Comparison of ENCODE assay signal across 8 cellular contexts in genomic region chr19:46265217-46265828, GRCh38. TPM values are rescaled to one million over a fixed set of nuclear protein-coding genes. Genes with fewer than 3 reads are reported as not detected.
DNase-seq lines count a peak whose midpoint lies in the region; ATAC-seq and TF ChIP-seq lines count a peak whose summit lies in the region.

No MANE protein-coding gene starts in this region.

- H3K4me1 ChIP-seq in SJSA1 (replicated peaks), result peaks cover 21% of the 10 kb centered on the region
- H3K4me1 ChIP-seq in transverse colon, result no peaks in the 10 kb centered on the region

- ATAC-seq in HG02588 (IDR thresholded peaks at IDR 0.05; ENCODE audit: unreplicated experiment), result no peak

- H3K4me3 ChIP-seq in MG63, result no peak overlapping the region
- H3K4me3 ChIP-seq in SJSA1, result no peak overlapping the region
- H3K4me3 ChIP-seq in transverse colon, result no peak overlapping the region

- no peak overlapping the region for H3K27ac Mint-ChIP-seq in osteocyte (ENCODE audit: unreplicated experiment)

- peaks cover 6% of the 10 kb centered on the region for H3K4me1 Mint-ChIP-seq in osteocyte (ENCODE audit: unreplicated experiment)

- in situ Hi-C loops in transverse colon (cut with MboI; ENCODE audit: low pct_ligation_motif_present in 1 of 4, low pct_unique_long_range_greater_than_20kb in 1 of 4, low sequenced_read_pairs in 3 of 4), result loop anchor here (5.0 to 25.0 kb wide), 4 partner anchors 178 to 241 kb away; partner anchors contain the start of gene PGLYRP1 (in 1 of the 4)

- DNase-seq in ELR (ENCODE audit: low read depth) (peak; percentile 82), MG63 (peak; percentile 51), SJSA1 (ENCODE audit: low read depth in 1 of 2, low spot score in 2 of 2) (peak; percentile 78 to 81), foreskin melanocyte (peak; percentile 68), osteocyte (ENCODE audit: extremely low spot score, unreplicated experiment) (peak; percentile 89), transverse colon (peak; percentile 54)
- DNase-seq in activated effector memory CD4-positive, alpha-beta T cell treated with Interleukin-2 at 50 U/mL for 16 hours, result peak; percentile 44

- peak; percentile 87 for TF ChIP-seq CTCF in osteocyte (IDR thresholded peaks at IDR 0.05)
- TF ChIP-seq CTCF in transverse colon (IDR thresholded peaks at IDR 0.05), result peak; percentile 84 to 95 (median 89)

- no peak overlapping the region for H3K27ac ChIP-seq in SJSA1
- H3K27ac ChIP-seq in transverse colon, result no peak overlapping the region

- no peak for TF ChIP-seq POLR2A in transverse colon (IDR thresholded peaks at IDR 0.05)

- H3K9me3 ChIP-seq in MG63 (no peaks in the 10 kb centered on the region), SJSA1 (replicated peaks) (no peaks in the 10 kb centered on the region), transverse colon (no peaks in the 10 kb centered on the region)

- no peak for TF ChIP-seq EP300 in transverse colon (IDR thresholded peaks at IDR 0.05; ENCODE audit: low read depth)

- no peaks in the 10 kb centered on the region for H3K9me3 Mint-ChIP-seq in osteocyte (ENCODE audit: unreplicated experiment)

- H3K4me3 Mint-ChIP-seq in osteocyte (ENCODE audit: unreplicated experiment), result no peak overlapping the region

- WGBS in transverse colon (ENCODE audit: low coverage in 1 of 2), 2 donors, result 22% methylated on average over 10 of the region's 10 CpGs; no CpG with 5 or more reads in 1 of the 2 donors

- intact Hi-C loops in transverse colon (cut with DNase I; ENCODE audit: low total_unique reads), result loop anchor here (2.0 to 5.0 kb wide), 2 partner anchors 188 to 237 kb away; no protein-coding TSS in a partner anchor

- H3K36me3 ChIP-seq in MG63 (no peaks in the 10 kb centered on the region), SJSA1 (no peaks in the 10 kb centered on the region), transverse colon (no peaks in the 10 kb centered on the region)

- H3K36me3 Mint-ChIP-seq in osteocyte (ENCODE audit: unreplicated experiment), result no peaks in the 10 kb centered on the region

- peaks cover 44% of the 10 kb centered on the region for H3K27me3 Mint-ChIP-seq in osteocyte (ENCODE audit: unreplicated experiment)

- peaks cover 29% of the 10 kb centered on the region for H3K27me3 ChIP-seq in MG63
- 0 out of 2 replicates have a peak, but pooled peaks cover 5% of the 10 kb centered on the region for H3K27me3 ChIP-seq in SJSA1 (replicated peaks)
- peaks cover 45% of the 10 kb centered on the region for H3K27me3 ChIP-seq in transverse colon

RNA-seq across cellular contexts. Expression of gene HIF3A, which starts 31.5 kb away (rescaled TPM):
- not detected in 2 replicates for total RNA-seq in MG63 (2014; rRNA removed; shearing (Covaris generic); ENCODE audit: low replicate concordance)
- not detected in 2 replicates for total RNA-seq in SJSA1 (2014; rRNA removed; shearing (Covaris generic))
- total RNA-seq in osteocyte (77.5 and 101 TPM in 2 replicates), transverse colon (100 to 1,000 TPM in 2 of 4 donors, 10 to 100 TPM in 2; 37.7 to 227 (median 97.5) TPM)

RNA-seq across cellular contexts. Expression of gene IGFL1, which starts 35.8 kb away (rescaled TPM):
- not detected in 2 replicates for total RNA-seq in MG63 (2014; rRNA removed; shearing (Covaris generic); ENCODE audit: low replicate concordance)
- total RNA-seq in SJSA1 (2014; rRNA removed; shearing (Covaris generic)), result not detected in 2 replicates
- total RNA-seq in osteocyte, result not detected in 2 replicates
- not detected for total RNA-seq in transverse colon

Comparison
In these comparisons a context has a peak if more than half of its experiments do, and no peak if none do; other contexts are left out.
1. RNA of gene HIF3A, which starts 31.5 kb away (total RNA-seq): 37.7 to 227 TPM in transverse colon and 77.5 to 101 TPM in osteocyte; not detected in MG63 and not detected in SJSA1; every median in the first group is over 10 times any median in the second.
2. Peak in every context shown above with its lines, with median percentiles within 50 percentile points of each other: DNase-seq.